18 cellular contexts compared by ENCODE assay signal in genomic region chr2:229761663-229762062, GRCh38. TPM values are rescaled to one million over a fixed set of nuclear protein-coding genes. Genes with fewer than 3 reads are reported as not detected.
DNase-seq lines count a peak whose midpoint lies in the region; ATAC-seq, FAIRE-seq and TF ChIP-seq lines count a peak whose summit lies in the region.
"Had no signal": no experiment of that assay in that cellular context is flagged by ENCODE, and none has a peak within 500 bp of the region (broad histone marks: within the 10 kb centered on the region; RNA-seq: fewer than 3 reads in every experiment).

No MANE protein-coding gene starts in this region.

- no peak for FAIRE-seq in urothelium cell line (lab: Jason Lieb, UNC)
- FAIRE-seq: G401.6, GM12892 had no signal

- no peak for TF ChIP-seq CTCF in cardiac muscle cell (IDR thresholded peaks at IDR 0.05; ENCODE audit: low read depth, low read length)
- no peak for TF ChIP-seq CTCF in WTC11 (IDR thresholded peaks at IDR 0.05)

- H3K27ac Mint-ChIP-seq in WTC11 = no peak overlapping the region
- H3K27ac Mint-ChIP-seq: CD4-positive, alpha-beta memory T cell; GM23338 had no signal

- H3K9me3 Mint-ChIP-seq in WTC11 = no peaks in the 10 kb centered on the region
- H3K9me3 Mint-ChIP-seq: CD4-positive, alpha-beta memory T cell; GM23338; H9 had no signal

- POLR2A ChIA-PET in WTC11 (lab: Charles Lee) = no interaction called here

- DNase-seq in cardiac muscle cell (ENCODE audit: low read depth in 1 of 2, low spot score in 1 of 2) (no peak), left cardiac atrium (no peak), WTC11 (ENCODE audit: low spot score) (no peak), left lobe of liver (ENCODE audit: low spot score) (no peak), urothelium cell line (ENCODE audit: low spot score) (no peak)
- DNase-seq: 8988T; C1 segment of cervical spinal cord; Calu3; CD4-positive, alpha-beta memory T cell; COR-L47; DMS53; DMS79 treated with DMSO at 0.1 percent for 48 hours; H9 had no signal

- H3K9me3 ChIP-seq in cardiac muscle cell (ENCODE audit: low read depth) = no peaks in the 10 kb centered on the region

- peak overlapping the region; percentile 30 for H3K27ac ChIP-seq in cardiac muscle cell

- H3K27me3 Mint-ChIP-seq in WTC11 (ENCODE audit: low read depth) = no peaks in the 10 kb centered on the region
- H3K27me3 Mint-ChIP-seq: CD4-positive, alpha-beta memory T cell had no signal

- no peaks in the 10 kb centered on the region for H3K27me3 ChIP-seq in cardiac muscle cell

- CTCF ChIA-PET in WTC11 (lab: Charles Lee) = interaction anchor here (1.7 kb wide), 1 partner anchor 19 kb away, joined by 7 read pairs; no protein-coding TSS in a partner anchor

- H3K4me3 ChIP-seq in cardiac muscle cell = no peak overlapping the region
- H3K4me3 ChIP-seq: GM23338 had no signal

- H3K4me1 ChIP-seq in cardiac muscle cell (ENCODE audit: low read depth) = peaks cover 14% of the 10 kb centered on the region

- no peak overlapping the region for H3K4me3 Mint-ChIP-seq in WTC11
- H3K4me3 Mint-ChIP-seq: CD4-positive, alpha-beta memory T cell; GM23338; H9 had no signal

- ATAC-seq in left cardiac atrium = no peak
- peak; percentile 24; the same call in 1 of the 2 replicates for ATAC-seq in WTC11
- ATAC-seq in left lobe of liver = peak; percentile 27
- no peak for ATAC-seq in GM19397 (IDR thresholded peaks at IDR 0.05; ENCODE audit: unreplicated experiment)
- ATAC-seq: GM23338, HCT116 had no signal

- H3K36me3 Mint-ChIP-seq in WTC11 = peaks cover 11% of the 10 kb centered on the region

- H3K36me3 ChIP-seq in cardiac muscle cell = peaks cover 16% of the 10 kb centered on the region

- intact Hi-C loops in left cardiac atrium (cut with DNase I) = no loop called here

- peaks cover 15% of the 10 kb centered on the region for H3K4me1 Mint-ChIP-seq in WTC11

TF ChIP-seq in WTC11, 78 proteins besides CTCF, POLR2A, EP300 and RAD21:
- TF ChIP-seq ARID4B (CRISPR knock-in tag; IDR thresholded peaks at IDR 0.05; ENCODE audit: borderline replicate concordance) (no peak), TEAD4 (CRISPR knock-in tag; IDR thresholded peaks at IDR 0.05) (no peak), SMAD3 (CRISPR knock-in tag; IDR thresholded peaks at IDR 0.05; ENCODE audit: borderline replicate concordance) (no peak), AFF4 (CRISPR knock-in tag; IDR thresholded peaks at IDR 0.05; ENCODE audit: borderline replicate concordance) (no peak), NFE2L1 (CRISPR knock-in tag; IDR thresholded peaks at IDR 0.05) (no peak), ZNF232 (CRISPR knock-in tag; IDR thresholded peaks at IDR 0.05) (no peak), ZNF138 (CRISPR knock-in tag; conservative IDR thresholded peaks at IDR 0.05) (no peak), JUN (CRISPR knock-in tag; IDR thresholded peaks at IDR 0.05) (no peak), E2F5 (CRISPR knock-in tag; IDR thresholded peaks at IDR 0.05) (no peak), ZNF532 (CRISPR knock-in tag; IDR thresholded peaks at IDR 0.05; ENCODE audit: borderline replicate concordance) (no peak)

RNA-seq across cellular contexts. Expression of gene DNER, which starts 47.3 kb away (rescaled TPM):
- total RNA-seq in cardiac muscle cell = 0.04 TPM in 1 of 2 replicates, not detected in the other
- not detected in 2 replicates for polyA plus RNA-seq in cardiac muscle cell
- 10 to 100 TPM in 1 of 2 donors, 1 to 10 TPM in 1; 6.2 to 32.9 TPM for total RNA-seq in left cardiac atrium
- 2.5 to 3.7 TPM (median 2.9 TPM) in 3 replicates for total RNA-seq in WTC11 (2021)
- total RNA-seq in left lobe of liver = 0.10 TPM
- total RNA-seq: CD4-positive, alpha-beta memory T cell had no signal
- polyA plus RNA-seq: CD4-positive, alpha-beta memory T cell had no signal

Comparison
In these comparisons a context has a peak if more than half of its experiments do, and no peak if none do; other contexts are left out.
1. ATAC-seq: peak in WTC11 (single experiment) and left lobe of liver (single experiment); none in left cardiac atrium (0 of 2) and GM19397 (single experiment).